1 cellular context compared by ENCODE assay signal in genomic region chr16:68022728-68023537, GRCh38.
TF ChIP-seq lines count a peak whose summit lies in the region.

Gene DDX28 (minus strand): TSS chr16:68023232. CDS start chr16:68023202, 30 bp downstream.
Gene DUS2 (plus strand): TSS chr16:68023284. CDS start chr16:68038024, 14,740 bp downstream.

TF ChIP-seq in HepG2, 621 proteins besides CTCF, POLR2A, EP300 and RAD21 (continued from another document and continues in another):
- peak; percentile 94; the same call in 1 of the 2 replicates for TF ChIP-seq ZBTB46 (CRISPR knock-in tag; IDR thresholded peaks at IDR 0.05; ENCODE audit: borderline replicate concordance)
- no peak for TF ChIP-seq HOXA9 (CRISPR knock-in tag; IDR thresholded peaks at IDR 0.05; ENCODE audit: borderline replicate concordance)
- no peak for TF ChIP-seq SUZ12 (IDR thresholded peaks at IDR 0.05; ENCODE audit: low read depth, low read length)
- peak; percentile 82; the same call in 1 of the 2 replicates for TF ChIP-seq ZNF709 (CRISPR knock-in tag; IDR thresholded peaks at IDR 0.05)
- peak; percentile 100 for TF ChIP-seq HDAC1 (CRISPR knock-in tag; IDR thresholded peaks at IDR 0.05)
- peak; percentile 97; the same call in 1 of the 2 replicates for TF ChIP-seq FOXC1 (CRISPR knock-in tag; IDR thresholded peaks at IDR 0.05; ENCODE audit: borderline replicate concordance)
- TF ChIP-seq ZNF383 (CRISPR knock-in tag; IDR thresholded peaks at IDR 0.05; ENCODE audit: borderline replicate concordance), result peak; percentile 85; the same call in 1 of the 2 replicates
- no peak for TF ChIP-seq ZNF75D (CRISPR knock-in tag; IDR thresholded peaks at IDR 0.05; ENCODE audit: borderline replicate concordance)
- 0 out of 2 replicates have a peak, but pooled peaks have one; percentile 66 for TF ChIP-seq ZNF713 (CRISPR knock-in tag; IDR thresholded peaks at IDR 0.05)
- no peak for TF ChIP-seq TCF7 (IDR thresholded peaks at IDR 0.05; ENCODE audit: low read depth)
- no peak for TF ChIP-seq GLMP (CRISPR knock-in tag; IDR thresholded peaks at IDR 0.05; ENCODE audit: borderline replicate concordance)
- TF ChIP-seq ZNF20 (CRISPR knock-in tag; IDR thresholded peaks at IDR 0.05), result no peak; the same call in 1 of the 2 replicates
- TF ChIP-seq KDM4B (CRISPR knock-in tag; IDR thresholded peaks at IDR 0.05), result peak; percentile 93; the same call in 1 of the 2 replicates
- peak; percentile 87 for TF ChIP-seq ZNF446 (CRISPR knock-in tag; IDR thresholded peaks at IDR 0.05)
- peak; percentile 60; the same call in 1 of the 2 replicates for TF ChIP-seq KLF11 (CRISPR knock-in tag; IDR thresholded peaks at IDR 0.05)
- peak in 1 of 2 experiments; percentile 79; a peak in 1 of 4 replicates for TF ChIP-seq REST (IDR thresholded peaks at IDR 0.05; ENCODE audit: borderline replicate concordance in 1 of 2, low read depth in 1 of 2, low read length in 2 of 2)
- TF ChIP-seq THAP11 (CRISPR knock-in tag; IDR thresholded peaks at IDR 0.05), result peak; percentile 96
- peak; percentile 98 for TF ChIP-seq KDM3A (CRISPR knock-in tag; IDR thresholded peaks at IDR 0.05; ENCODE audit: low read depth)
- no peak; the same call in 1 of the 2 replicates for TF ChIP-seq E2F2 (CRISPR knock-in tag; IDR thresholded peaks at IDR 0.05; ENCODE audit: borderline replicate concordance)
- peak; percentile 93 for TF ChIP-seq ZBTB38 (CRISPR knock-in tag; IDR thresholded peaks at IDR 0.05)
- peak; percentile 98 for TF ChIP-seq SMAD1 (CRISPR knock-in tag; IDR thresholded peaks at IDR 0.05; ENCODE audit: borderline replicate concordance, low read depth)
- TF ChIP-seq ZFX (CRISPR knock-in tag; IDR thresholded peaks at IDR 0.05; ENCODE audit: low read depth), result peak; percentile 99
- peak; percentile 70; the same call in 1 of the 2 replicates for TF ChIP-seq ZNF317 (CRISPR knock-in tag; IDR thresholded peaks at IDR 0.05)
- TF ChIP-seq ZNF264 (CRISPR knock-in tag; IDR thresholded peaks at IDR 0.05), result peak; percentile 29; the same call in 1 of the 2 replicates
- TF ChIP-seq CC2D1A (CRISPR knock-in tag; IDR thresholded peaks at IDR 0.05), result no peak
- peak; percentile 97 for TF ChIP-seq TGIF2 (CRISPR knock-in tag; IDR thresholded peaks at IDR 0.05)
- TF ChIP-seq GTF3A (CRISPR knock-in tag; conservative IDR thresholded peaks at IDR 0.05), result peak; percentile 91
- TF ChIP-seq ZNF441 (CRISPR knock-in tag; IDR thresholded peaks at IDR 0.05; ENCODE audit: borderline replicate concordance), result peak; percentile 84; the same call in 1 of the 2 replicates
- TF ChIP-seq KLF12 (CRISPR knock-in tag; IDR thresholded peaks at IDR 0.05; ENCODE audit: borderline replicate concordance), result peak; percentile 66
- TF ChIP-seq ZNF672 (CRISPR knock-in tag; IDR thresholded peaks at IDR 0.05), result no peak
- no peak for TF ChIP-seq SCMH1 (CRISPR knock-in tag; IDR thresholded peaks at IDR 0.05; ENCODE audit: borderline replicate concordance)
- peak; percentile 93 for TF ChIP-seq ZNF430 (CRISPR knock-in tag; IDR thresholded peaks at IDR 0.05)
- peak; percentile 78 for TF ChIP-seq ZBTB7A (CRISPR knock-in tag; IDR thresholded peaks at IDR 0.05)
- TF ChIP-seq ZNF605 (CRISPR knock-in tag; IDR thresholded peaks at IDR 0.05), result peak; percentile 88
- no peak; the same call in 1 of the 2 replicates for TF ChIP-seq ZNF597 (CRISPR knock-in tag; IDR thresholded peaks at IDR 0.05)
- TF ChIP-seq PAWR (CRISPR knock-in tag; IDR thresholded peaks at IDR 0.05; ENCODE audit: borderline replicate concordance), result no peak; the same call in 1 of the 2 replicates
- TF ChIP-seq ONECUT2 (CRISPR knock-in tag; IDR thresholded peaks at IDR 0.05), result peak; percentile 52
- TF ChIP-seq ETS1 (CRISPR knock-in tag; IDR thresholded peaks at IDR 0.05), result no peak
- peak; percentile 68; the same call in 1 of the 2 replicates for TF ChIP-seq TFE3 (CRISPR knock-in tag; IDR thresholded peaks at IDR 0.05)
- peak; percentile 86; the same call in 1 of the 2 replicates for TF ChIP-seq MTERF4 (CRISPR knock-in tag; IDR thresholded peaks at IDR 0.05)
- TF ChIP-seq ZNF34 (CRISPR knock-in tag; IDR thresholded peaks at IDR 0.05; ENCODE audit: borderline replicate concordance), result peak; percentile 92
- peak; percentile 80; the same call in 1 of the 2 replicates for TF ChIP-seq ZNF232 (CRISPR knock-in tag; IDR thresholded peaks at IDR 0.05; ENCODE audit: borderline replicate concordance)
- TF ChIP-seq HNRNPLL (IDR thresholded peaks at IDR 0.05; ENCODE audit: low read depth, low read length, poor library complexity, severe bottlenecking), result peak; percentile 75
- TF ChIP-seq ZNF329 (CRISPR knock-in tag; IDR thresholded peaks at IDR 0.05; ENCODE audit: low read depth), result no peak; the same call in 1 of the 2 replicates
- no peak for TF ChIP-seq CSRNP2 (CRISPR knock-in tag; conservative IDR thresholded peaks at IDR 0.05; ENCODE audit: low read depth)
- no peak for TF ChIP-seq ZSCAN12 (CRISPR knock-in tag; IDR thresholded peaks at IDR 0.05)
- TF ChIP-seq U2AF2 (IDR thresholded peaks at IDR 0.05; ENCODE audit: low read depth, low read length), result peak; percentile 83; the same call in 1 of the 2 replicates
- no peak; the same call in 1 of the 2 replicates for TF ChIP-seq ZNF674 (CRISPR knock-in tag; IDR thresholded peaks at IDR 0.05; ENCODE audit: low read depth)
- TF ChIP-seq CCDC6 (CRISPR knock-in tag; IDR thresholded peaks at IDR 0.05), result peak; percentile 99
- peak; percentile 80 for TF ChIP-seq TEAD3 (CRISPR knock-in tag; optimal IDR thresholded peaks at IDR 0.05; ENCODE audit: borderline replicate concordance)
- TF ChIP-seq ZNF180 (CRISPR knock-in tag; IDR thresholded peaks at IDR 0.05; ENCODE audit: borderline replicate concordance, low read depth), result no peak; the same call in 1 of the 2 replicates
- TF ChIP-seq ARNTL (CRISPR knock-in tag; IDR thresholded peaks at IDR 0.05), result peak; percentile 77; the same call in 1 of the 2 replicates
- 0 out of 2 replicates have a peak, but pooled peaks have one; percentile 25 for TF ChIP-seq BHLHE40 (IDR thresholded peaks at IDR 0.05; ENCODE audit: low read length)
